Comparison of ENCODE assay signal across 1 cellular context in the genomic region with DNA sequence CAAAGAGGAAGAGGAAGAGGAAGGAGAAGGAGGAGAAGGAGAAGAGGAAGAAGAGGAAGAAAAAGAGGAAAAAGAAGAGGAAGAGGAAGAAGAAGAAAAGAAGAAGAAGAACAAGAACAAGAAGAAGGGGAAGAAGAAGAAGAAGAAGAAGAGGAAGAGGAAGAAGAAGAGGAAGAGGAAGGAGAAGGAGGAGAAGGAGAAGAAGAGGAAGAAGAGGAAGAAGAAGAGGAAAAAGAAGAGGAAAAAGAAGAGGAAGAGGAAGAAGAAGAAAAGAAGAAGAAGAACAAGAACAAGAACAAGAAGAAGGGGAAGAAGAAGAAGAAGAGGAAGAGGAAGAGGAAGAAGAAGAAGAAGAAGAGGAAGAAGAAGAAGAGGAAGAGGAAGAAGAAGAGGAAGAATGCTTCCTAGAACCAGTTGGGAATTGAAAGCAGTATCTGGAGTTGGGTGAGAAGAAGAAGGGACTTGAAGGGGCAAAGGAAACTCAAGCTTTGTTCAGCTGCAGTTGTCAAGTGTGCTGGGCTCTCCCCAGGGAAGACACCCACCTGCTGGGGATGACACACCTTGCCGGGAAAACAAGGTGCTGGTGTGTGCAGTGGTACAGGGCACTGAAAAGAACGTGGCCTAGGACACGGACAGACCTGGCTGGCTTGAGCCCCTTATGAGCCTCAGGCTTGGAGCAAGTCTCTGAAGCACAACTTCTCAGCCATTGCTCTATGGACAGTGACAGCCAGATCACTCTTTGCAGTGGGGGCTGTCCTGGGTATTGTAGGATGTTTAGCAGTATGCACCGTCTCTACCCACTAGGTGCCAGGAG.
TF ChIP-seq lines count a peak whose summit lies in the region.

No MANE protein-coding gene starts in this region.

TF ChIP-seq in WTC11, 78 proteins besides CTCF, POLR2A, EP300 and RAD21 (continued from another document):
- TF ChIP-seq, protein P1, sequence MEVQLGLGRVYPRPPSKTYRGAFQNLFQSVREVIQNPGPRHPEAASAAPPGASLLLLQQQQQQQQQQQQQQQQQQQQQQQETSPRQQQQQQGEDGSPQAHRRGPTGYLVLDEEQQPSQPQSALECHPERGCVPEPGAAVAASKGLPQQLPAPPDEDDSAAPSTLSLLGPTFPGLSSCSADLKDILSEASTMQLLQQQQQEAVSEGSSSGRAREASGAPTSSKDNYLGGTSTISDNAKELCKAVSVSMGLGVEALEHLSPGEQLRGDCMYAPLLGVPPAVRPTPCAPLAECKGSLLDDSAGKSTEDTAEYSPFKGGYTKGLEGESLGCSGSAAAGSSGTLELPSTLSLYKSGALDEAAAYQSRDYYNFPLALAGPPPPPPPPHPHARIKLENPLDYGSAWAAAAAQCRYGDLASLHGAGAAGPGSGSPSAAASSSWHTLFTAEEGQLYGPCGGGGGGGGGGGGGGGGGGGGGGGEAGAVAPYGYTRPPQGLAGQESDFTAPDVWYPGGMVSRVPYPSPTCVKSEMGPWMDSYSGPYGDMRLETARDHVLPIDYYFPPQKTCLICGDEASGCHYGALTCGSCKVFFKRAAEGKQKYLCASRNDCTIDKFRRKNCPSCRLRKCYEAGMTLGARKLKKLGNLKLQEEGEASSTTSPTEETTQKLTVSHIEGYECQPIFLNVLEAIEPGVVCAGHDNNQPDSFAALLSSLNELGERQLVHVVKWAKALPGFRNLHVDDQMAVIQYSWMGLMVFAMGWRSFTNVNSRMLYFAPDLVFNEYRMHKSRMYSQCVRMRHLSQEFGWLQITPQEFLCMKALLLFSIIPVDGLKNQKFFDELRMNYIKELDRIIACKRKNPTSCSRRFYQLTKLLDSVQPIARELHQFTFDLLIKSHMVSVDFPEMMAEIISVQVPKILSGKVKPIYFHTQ (CRISPR knock-in tag; IDR thresholded peaks at IDR 0.05), result no peak
- TF ChIP-seq CREB1 (CRISPR knock-in tag; IDR thresholded peaks at IDR 0.05), result no peak
